ENCODE assay signal across 23 cellular contexts in the genomic region with DNA sequence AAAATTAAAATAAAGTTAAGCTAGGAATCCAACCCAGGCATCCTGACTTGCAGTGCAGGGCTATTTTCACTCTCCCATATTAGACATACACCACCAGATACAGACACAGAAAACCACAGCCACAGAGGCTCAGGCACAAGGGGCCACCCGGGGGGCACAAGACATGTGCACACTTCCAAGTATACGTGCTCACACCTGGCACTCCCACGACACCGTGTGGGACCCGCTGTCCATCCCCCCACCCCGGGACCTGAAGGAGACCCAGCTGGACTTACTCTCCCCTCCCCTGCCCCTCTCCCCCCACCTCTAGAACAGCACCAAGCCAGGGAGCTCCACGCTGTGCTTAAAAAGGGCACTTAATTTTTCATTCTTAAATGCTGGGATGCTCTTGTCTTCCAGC.
DNase-seq lines count a peak whose midpoint lies in the region; ATAC-seq, FAIRE-seq and TF ChIP-seq lines count a peak whose summit lies in the region.
"Had no signal": no experiment of that assay in that cellular context is flagged by ENCODE, and none has a peak within 500 bp of the region (broad histone marks: within the 10 kb centered on the region; RNA-seq: fewer than 3 reads in every experiment).

No MANE protein-coding gene starts in this region.

- H4K20me1 ChIP-seq in BLaER1: no peaks in the 10 kb centered on the region
- no peaks in the 10 kb centered on the region; the same call in 1 of the 2 replicates for H4K20me1 ChIP-seq in DND-41 (ENCODE audit: insufficient read depth, low read length)
- no peaks in the 10 kb centered on the region for H4K20me1 ChIP-seq in H1 (replicated peaks in 1 of 2; ENCODE audit: control insufficient read depth in 1 of 2, insufficient read depth in 2 of 2, low read length in 2 of 2)

- no peak overlapping the region for H3K27ac Mint-ChIP-seq in stimulated activated effector memory CD8-positive, alpha-beta T cell treated with anti-CD3 and anti-CD28 coated beads, Interleukin-12 subunit alpha, Interleukin-12 subunit beta, amount 100 ng/mL, for 72 hours
- H3K27ac Mint-ChIP-seq: CD4-positive, CD25-positive, alpha-beta regulatory T cell; CD8-positive, alpha-beta T cell; H9 had no signal

- no peak overlapping the region for H4K8ac ChIP-seq in H1 (ENCODE audit: extremely low read depth, insufficient read depth, low read length)
- no peak overlapping the region for H4K8ac ChIP-seq in neuronal stem cell (ENCODE audit: low read depth, low read length)

- TF ChIP-seq RAD21 in H1 (IDR thresholded peaks at IDR 0.05 in 1 of 2, conservative IDR thresholded peaks at IDR 0.05 in 1 of 2; ENCODE audit: low read depth in 2 of 2, low read length in 2 of 2): no peak

- H2BK12ac ChIP-seq in H1 (ENCODE audit: low read depth, low read length): no peak overlapping the region
- H2BK12ac ChIP-seq in neuronal stem cell (ENCODE audit: low read length): no peak overlapping the region

- H3K27ac ChIP-seq in BLaER1: no peak overlapping the region
- no peak overlapping the region for H3K27ac ChIP-seq in DND-41 (ENCODE audit: low read length)
- H3K27ac ChIP-seq in H1 (ENCODE audit: low read depth, low read length): no peak overlapping the region
- no peak overlapping the region for H3K27ac ChIP-seq in neuronal stem cell (replicated peaks; ENCODE audit: low read length)
- H3K27ac ChIP-seq: A549, C4-2B, GM23248 had no signal

- no peaks in the 10 kb centered on the region for H3K23me2 ChIP-seq in H1 (ENCODE audit: low read depth, low read length)

- H3K4ac ChIP-seq in H1 (replicated peaks; ENCODE audit: insufficient read length, low read depth, low read length) (no peak overlapping the region), neuronal stem cell (ENCODE audit: low read length) (no peak overlapping the region)

- no peak overlapping the region for H3K18ac ChIP-seq in H1 (ENCODE audit: extremely low read depth, low read length)
- H3K18ac ChIP-seq in neuronal stem cell (ENCODE audit: low read length): no peak overlapping the region

- peak overlapping the region; percentile 49 for H3K4me2 ChIP-seq in BLaER1
- H3K4me2 ChIP-seq in DND-41 (ENCODE audit: insufficient read depth, low read length): no peak overlapping the region
- H3K4me2 ChIP-seq in H1 (ENCODE audit: insufficient read depth in 1 of 2, low read depth in 2 of 2, low read length in 2 of 2): no peak overlapping the region
- no peak overlapping the region for H3K4me2 ChIP-seq in neuronal stem cell (ENCODE audit: insufficient read depth, low read length, poor library complexity, severe bottlenecking)
- H3K4me2 ChIP-seq: A549 had no signal

- no peak overlapping the region for H2BK15ac ChIP-seq in H1 (ENCODE audit: low read length)
- H2BK15ac ChIP-seq in neuronal stem cell (ENCODE audit: low read length): no peak overlapping the region

- TF ChIP-seq CTCF in DND-41 (IDR thresholded peaks at IDR 0.05; ENCODE audit: borderline replicate concordance, extremely low read depth, low read length, poor library complexity, severe bottlenecking) (no peak), H1 (IDR thresholded peaks at IDR 0.05; ENCODE audit: control extremely low read depth in 1 of 3, insufficient read depth in 1 of 3, low read depth in 1 of 3, low read length in 3 of 3) (no peak)

- TF ChIP-seq POLR2A in H1 (IDR thresholded peaks at IDR 0.05; ENCODE audit: control extremely low read depth in 1 of 2, low read depth in 2 of 2, low read length in 2 of 2): no peak

- no peaks in the 10 kb centered on the region for H3K9me3 Mint-ChIP-seq in stimulated activated effector memory CD8-positive, alpha-beta T cell treated with anti-CD3 and anti-CD28 coated beads, Interleukin-12 subunit alpha, Interleukin-12 subunit beta, amount 100 ng/mL, for 72 hours
- H3K9me3 Mint-ChIP-seq: CD4-positive, CD25-positive, alpha-beta regulatory T cell; CD8-positive, alpha-beta T cell; H9 had no signal

- FAIRE-seq in H1 (lab: Jason Lieb, UNC): no peak
- FAIRE-seq: A549, GM12878, GM19239 had no signal

- TF ChIP-seq EP300 in H1 (IDR thresholded peaks at IDR 0.05; ENCODE audit: borderline replicate concordance in 1 of 2, low read depth in 2 of 2, low read length in 2 of 2): no peak

- intact Hi-C loops in posterior vena cava (cut with DNase I): no loop called here

- H2BK5ac ChIP-seq in H1 (ENCODE audit: low read depth, low read length) (no peak overlapping the region), neuronal stem cell (ENCODE audit: low read length) (no peak overlapping the region)

- H2AFZ ChIP-seq in DND-41 (ENCODE audit: low read depth, low read length): no peak overlapping the region
- H2AFZ ChIP-seq in H1 (ENCODE audit: low read length): 0 out of 2 replicates have a peak overlapping the region, but pooled peaks have one; percentile 0
- H2AFZ ChIP-seq in neuronal stem cell (ENCODE audit: low read length): no peak overlapping the region
- H2AFZ ChIP-seq: GM23248 had no signal

- H3K4me3 ChIP-seq in BLaER1: no peak overlapping the region
- no peak overlapping the region for H3K4me3 ChIP-seq in DND-41 (ENCODE audit: low read depth in 1 of 2, low read length in 2 of 2)
- H3K4me3 ChIP-seq in H1 (ENCODE audit: extremely low read depth in 1 of 4, insufficient read depth in 2 of 4, low read depth in 3 of 4, low read length in 4 of 4): no peak overlapping the region
- no peak overlapping the region for H3K4me3 ChIP-seq in neuronal stem cell (ENCODE audit: low read length in 2 of 2)
- H3K4me3 ChIP-seq: A549, GM12878, GM23248 had no signal

- H2AK5ac ChIP-seq in H1 (ENCODE audit: low read depth, low read length): no peak overlapping the region
- H2AK5ac ChIP-seq in neuronal stem cell (ENCODE audit: low read depth, low read length): peak overlapping the region; percentile 40

- no peaks in the 10 kb centered on the region for H3K79me1 ChIP-seq in H1 (ENCODE audit: low read depth, low read length)
- no peaks in the 10 kb centered on the region for H3K79me1 ChIP-seq in neuronal stem cell (ENCODE audit: low read depth, low read length)

- H3K4me1 ChIP-seq in BLaER1 (peaks cover 46% of the 10 kb centered on the region), DND-41 (ENCODE audit: insufficient read depth, low read length) (no peaks in the 10 kb centered on the region), H1 (replicated peaks in 1 of 4; ENCODE audit: control insufficient read depth in 3 of 4, insufficient read depth in 4 of 4, low read length in 3 of 4) (peaks cover 0 to 7% (median 2%) of the 10 kb centered on the region in 4 experiments; a peak in 6 of 7 replicates), neuronal stem cell (ENCODE audit: control insufficient read depth in 2 of 2, insufficient read depth in 1 of 2, low read depth in 1 of 2, low read length in 2 of 2) (peaks cover 0 to 5% of the 10 kb centered on the region in 2 donors)
- H3K4me1 ChIP-seq: BE2C had no signal

- H2BK120ac ChIP-seq in H1 (replicated peaks; ENCODE audit: low read depth, low read length) (no peak overlapping the region), neuronal stem cell (ENCODE audit: low read depth, low read length) (no peak overlapping the region)

- H4K5ac ChIP-seq in H1 (ENCODE audit: insufficient read length, low read depth, low read length): no peak overlapping the region

- no peaks in the 10 kb centered on the region for H3K4me1 Mint-ChIP-seq in stimulated activated effector memory CD8-positive, alpha-beta T cell treated with anti-CD3 and anti-CD28 coated beads, Interleukin-12 subunit alpha, Interleukin-12 subunit beta, amount 100 ng/mL, for 72 hours

- H3K9ac ChIP-seq in BLaER1 (no peak overlapping the region), DND-41 (ENCODE audit: low read depth, low read length) (no peak overlapping the region), H1 (replicated peaks in 1 of 4; ENCODE audit: extremely low read depth in 1 of 4, low read depth in 3 of 4, low read length in 3 of 4) (no peak overlapping the region), neuronal stem cell (ENCODE audit: low read depth, low read length, poor library complexity) (no peak overlapping the region)
- H3K9ac ChIP-seq: GM23248 had no signal

- no peak overlapping the region for H3K56ac ChIP-seq in H1 (replicated peaks; ENCODE audit: insufficient read length, low read depth, low read length)

- POLR2A ChIA-PET in H1 (lab: Charles Lee; ENCODE audit: partially characterized antibody): interaction anchor here (1.1 to 1.5 kb wide), 2 partner anchors 9 to 12 kb away, joined by 3 read pairs; no protein-coding TSS in a partner anchor

- CTCF ChIA-PET in H1 (lab: Charles Lee; ENCODE audit: partially characterized antibody): interaction anchor here (1.4 kb wide), 1 partner anchor 14 kb away, joined by 4 read pairs; no protein-coding TSS in a partner anchor

- no peak overlapping the region for H3K23ac ChIP-seq in H1 (ENCODE audit: insufficient read length)
- H3K23ac ChIP-seq in neuronal stem cell (ENCODE audit: low read depth, low read length, poor library complexity): no peak overlapping the region

- no peak overlapping the region for H3K4me3 Mint-ChIP-seq in stimulated activated effector memory CD8-positive, alpha-beta T cell treated with anti-CD3 and anti-CD28 coated beads, Interleukin-12 subunit alpha, Interleukin-12 subunit beta, amount 100 ng/mL, for 72 hours
- H3K4me3 Mint-ChIP-seq: CD4-positive, CD25-positive, alpha-beta regulatory T cell; CD8-positive, alpha-beta T cell; H9 had no signal

- H3K27me3 ChIP-seq in BLaER1 (no peaks in the 10 kb centered on the region), DND-41 (ENCODE audit: insufficient read depth, low read length, poor library complexity) (no peaks in the 10 kb centered on the region), H1 (replicated peaks in 1 of 4; ENCODE audit: control insufficient read depth in 3 of 4, extremely low read depth in 1 of 4, insufficient read depth in 3 of 4, low read length in 3 of 4) (no peaks in the 10 kb centered on the region), neuronal stem cell (ENCODE audit: control insufficient read depth in 3 of 3, insufficient read depth in 3 of 3, low read depth in 1 of 3, low read length in 3 of 3) (peaks cover 0 to 29% (median 0%) of the 10 kb centered on the region in 3 experiments)
- H3K27me3 ChIP-seq: BE2C had no signal

- H4K91ac ChIP-seq in H1 (replicated peaks; ENCODE audit: insufficient read length, low read length) (no peak overlapping the region), neuronal stem cell (ENCODE audit: low read depth, low read length, poor library complexity) (no peak overlapping the region)

- H3K14ac ChIP-seq in H1 (ENCODE audit: insufficient read length): no peak overlapping the region
- no peak overlapping the region for H3K14ac ChIP-seq in neuronal stem cell (ENCODE audit: low read length)

- no peak overlapping the region for H2BK20ac ChIP-seq in H1 (ENCODE audit: low read length)

- DNase-seq in DND-41 (peak; percentile 15), H1 (ENCODE audit: low read depth in 1 of 2, low spot score in 2 of 2) (no peak), neuronal stem cell (ENCODE audit: low spot score) (no peak), posterior vena cava (ENCODE audit: low spot score) (no peak)
- DNase-seq in stimulated activated effector memory CD8-positive, alpha-beta T cell treated with anti-CD3 and anti-CD28 coated beads, Interleukin-12 subunit alpha, Interleukin-12 subunit beta, amount 100 ng/mL, for 72 hours (ENCODE audit: low spot score in 2 of 2): no peak
- DNase-seq: 8988T; ACHN; AML-193; BE2C; Caco-2; CD4-positive, CD25-positive, alpha-beta regulatory T cell; CD8-positive, alpha-beta T cell; DMS153; EL; GDM1; GM23248; H9 had no signal

- 84% methylated on average over 6 of the region's 7 CpGs; no CpG with 5 or more reads in 1 of the 2 experiments for WGBS in H1 (ENCODE audit: extremely low coverage in 1 of 2, insufficient coverage in 1 of 2, insufficient read length in 1 of 2, insufficient replicate concordance in 2 of 2, low coverage in 1 of 2, low lambda C conversion rate in 2 of 2, missing lambda C conversion rate in 1 of 2), 2 experiments
- WGBS in neuronal stem cell (ENCODE audit: extremely low coverage in 2 of 2, insufficient read length in 2 of 2, insufficient replicate concordance in 1 of 2), 2 donors: no CpG with 5 or more reads among the region's 7 CpGs

- ATAC-seq in DND-41 (ENCODE audit: insufficient read depth, low read depth) (0 out of 3 replicates have a peak, but pooled peaks have one; percentile 35), HG03045 (IDR thresholded peaks at IDR 0.05; ENCODE audit: unreplicated experiment) (no peak)
- ATAC-seq in stimulated activated effector memory CD8-positive, alpha-beta T cell treated with anti-CD3 and anti-CD28 coated beads, Interleukin-12 subunit alpha, Interleukin-12 subunit beta, amount 100 ng/mL, for 72 hours: no peak
- ATAC-seq: CD8-positive, alpha-beta T cell; GM12878 had no signal

- H3K36me3 Mint-ChIP-seq in stimulated activated effector memory CD8-positive, alpha-beta T cell treated with anti-CD3 and anti-CD28 coated beads, Interleukin-12 subunit alpha, Interleukin-12 subunit beta, amount 100 ng/mL, for 72 hours: no peaks in the 10 kb centered on the region
- H3K36me3 Mint-ChIP-seq: CD4-positive, CD25-positive, alpha-beta regulatory T cell; CD8-positive, alpha-beta T cell had no signal

- no peaks in the 10 kb centered on the region for H3K9me3 ChIP-seq in BLaER1
- no peaks in the 10 kb centered on the region for H3K9me3 ChIP-seq in DND-41 (ENCODE audit: insufficient read depth, low read length, severe bottlenecking)
- H3K9me3 ChIP-seq in H1 (ENCODE audit: insufficient read depth in 2 of 2, low read depth in 1 of 2, low read length in 1 of 2): no peaks in the 10 kb centered on the region
- no peaks in the 10 kb centered on the region for H3K9me3 ChIP-seq in neuronal stem cell (replicated peaks in 1 of 2; ENCODE audit: control insufficient read depth in 2 of 2, insufficient read depth in 1 of 2, low read depth in 1 of 2, low read length in 2 of 2)
- H3K9me3 ChIP-seq: A549, BE2C, Caco-2 had no signal

- H3K36me3 ChIP-seq in BLaER1 (no peaks in the 10 kb centered on the region), DND-41 (ENCODE audit: insufficient read depth, low read length) (no peaks in the 10 kb centered on the region), H1 (ENCODE audit: control insufficient read depth in 2 of 4, insufficient read depth in 4 of 4, low read length in 3 of 4) (no peaks in the 10 kb centered on the region), neuronal stem cell (replicated peaks in 1 of 2; ENCODE audit: control insufficient read depth in 2 of 2, insufficient read depth in 2 of 2, low read length in 2 of 2) (no peaks in the 10 kb centered on the region)
- H3K36me3 ChIP-seq: BE2C had no signal

- H3K79me2 ChIP-seq in DND-41 (ENCODE audit: insufficient read depth, low read length): no peaks in the 10 kb centered on the region
- H3K79me2 ChIP-seq in H1 (ENCODE audit: control insufficient read depth in 1 of 2, insufficient read depth in 2 of 2, low read length in 2 of 2): no peaks in the 10 kb centered on the region
